Comparison of ENCODE assay signal across 8 cellular contexts in the genomic region with DNA sequence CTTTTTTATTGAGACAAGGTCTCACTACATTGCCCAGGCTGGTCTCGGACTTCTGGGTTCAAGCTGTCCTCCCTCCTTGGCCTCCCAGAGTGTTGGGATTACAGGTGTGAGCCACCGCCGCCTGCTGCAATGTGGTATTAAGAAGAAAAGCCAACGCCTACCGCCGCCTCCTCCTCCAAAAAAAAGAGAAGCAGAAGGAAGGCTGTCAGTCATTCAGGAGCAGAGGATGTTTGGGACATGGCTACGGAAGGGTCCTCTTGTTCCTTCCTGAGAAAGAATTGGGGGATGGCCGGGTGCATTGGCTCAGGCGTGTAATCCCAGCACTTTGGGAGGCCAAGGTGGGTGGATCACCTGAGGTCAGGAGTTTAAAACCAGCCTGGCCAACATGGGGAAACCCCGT. TPM values are rescaled to one million over a fixed set of nuclear protein-coding genes. Genes with fewer than 3 reads are reported as not detected.
DNase-seq lines count a peak whose midpoint lies in the region; ATAC-seq and TF ChIP-seq lines count a peak whose summit lies in the region.

No MANE protein-coding gene starts in this region.

- 92% methylated on average over 10 of the region's 10 CpGs for WGBS in SK-N-SH (ENCODE audit: low lambda C conversion rate)

- H3K4me3 ChIP-seq in SK-N-SH (ENCODE audit: low read depth in 2 of 2, low read length in 1 of 2) (peak overlapping the region; percentile 78 to 98), iPS-11a (ENCODE audit: low read depth, low read length) (peak overlapping the region; percentile 87)

- H3K9me2 ChIP-seq in SK-N-SH, result no peaks in the 10 kb centered on the region

- peak overlapping the region; percentile 99; the same call in 1 of the 2 replicates for H3K9ac ChIP-seq in SK-N-SH

- H3K4me1 ChIP-seq in SK-N-SH (ENCODE audit: control insufficient read depth in 1 of 2, insufficient read depth in 2 of 2, low read depth in 1 of 2, low read length in 1 of 2), result peaks cover 28 to 34% of the 10 kb centered on the region in 2 experiments; a peak in 3 of 4 replicates

- no peak for TF ChIP-seq CTCF in SK-N-SH (IDR thresholded peaks at IDR 0.05)
- no peak for TF ChIP-seq CTCF in WTC11 (IDR thresholded peaks at IDR 0.05)

- peaks cover 2 to 9% of the 10 kb centered on the region in 2 experiments for H3K36me3 ChIP-seq in SK-N-SH (replicated peaks in 1 of 2; ENCODE audit: control insufficient read depth in 1 of 2, insufficient read depth in 2 of 2, low read length in 1 of 2)

- H3K27ac Mint-ChIP-seq in WTC11, result peak overlapping the region; percentile 96
- peak overlapping the region; percentile 100 for H3K27ac Mint-ChIP-seq in stimulated activated effector memory CD8-positive, alpha-beta T cell treated with anti-CD3 and anti-CD28 coated beads, Interleukin-12 subunit alpha, Interleukin-12 subunit beta, amount 100 ng/mL, for 72 hours

- H3K4me1 Mint-ChIP-seq in WTC11, result peaks cover 69% of the 10 kb centered on the region
- peaks cover 74% of the 10 kb centered on the region for H3K4me1 Mint-ChIP-seq in stimulated activated effector memory CD8-positive, alpha-beta T cell treated with anti-CD3 and anti-CD28 coated beads, Interleukin-12 subunit alpha, Interleukin-12 subunit beta, amount 100 ng/mL, for 72 hours

- no peaks in the 10 kb centered on the region for H3K27me3 Mint-ChIP-seq in WTC11 (ENCODE audit: low read depth)

- H4K20me1 ChIP-seq in SK-N-SH (ENCODE audit: insufficient read depth), result peaks cover 49% of the 10 kb centered on the region

- CTCF ChIA-PET in SK-N-SH (lab: Yijun Ruan, JAX) (no interaction called here), WTC11 (lab: Charles Lee) (no interaction called here)

- TF ChIP-seq EP300 in SK-N-SH (IDR thresholded peaks at IDR 0.05; ENCODE audit: borderline replicate concordance in 1 of 2, low read depth in 1 of 2, low read length in 1 of 2), result no peak

- H3K9me3 Mint-ChIP-seq in WTC11, result no peaks in the 10 kb centered on the region
- no peaks in the 10 kb centered on the region for H3K9me3 Mint-ChIP-seq in stimulated activated effector memory CD8-positive, alpha-beta T cell treated with anti-CD3 and anti-CD28 coated beads, Interleukin-12 subunit alpha, Interleukin-12 subunit beta, amount 100 ng/mL, for 72 hours

- POLR2A ChIA-PET in SK-N-SH (lab: Yijun Ruan, JAX), result no interaction called here
- POLR2A ChIA-PET in WTC11 (lab: Charles Lee), result no interaction called here

- peaks cover 26% of the 10 kb centered on the region for H3F3A ChIP-seq in SK-N-SH (replicated peaks; ENCODE audit: insufficient read depth)

- peaks cover 9% of the 10 kb centered on the region; the same call in 1 of the 2 replicates for H3K36me3 Mint-ChIP-seq in WTC11
- H3K36me3 Mint-ChIP-seq in stimulated activated effector memory CD8-positive, alpha-beta T cell treated with anti-CD3 and anti-CD28 coated beads, Interleukin-12 subunit alpha, Interleukin-12 subunit beta, amount 100 ng/mL, for 72 hours, result peaks cover 67% of the 10 kb centered on the region

- DNase-seq in SK-N-SH, result no peak
- no peak for DNase-seq in WTC11 (ENCODE audit: low spot score)
- no peak for DNase-seq in stimulated activated effector memory CD8-positive, alpha-beta T cell treated with anti-CD3 and anti-CD28 coated beads, Interleukin-12 subunit alpha, Interleukin-12 subunit beta, amount 100 ng/mL, for 72 hours (ENCODE audit: low spot score in 2 of 2)
- DNase-seq in occipital lobe (lab: John Stamatoyannopoulos, UW), result no peak
- DNase-seq in OCI-M2 (lab: John Stamatoyannopoulos, UW; ENCODE audit: unreplicated experiment), result no peak
- no peak for DNase-seq in AG08396 (ENCODE audit: low spot score)

- no peaks in the 10 kb centered on the region for H3K27me3 ChIP-seq in SK-N-SH (ENCODE audit: insufficient read depth)

- TF ChIP-seq RAD21 in SK-N-SH (IDR thresholded peaks at IDR 0.05; ENCODE audit: low read length), result no peak

- no peaks in the 10 kb centered on the region for H3K9me3 ChIP-seq in SK-N-SH

- peak overlapping the region; percentile 98 for H3K4me2 ChIP-seq in SK-N-SH

- no peak overlapping the region for H2AFZ ChIP-seq in SK-N-SH (ENCODE audit: low read depth)

- no peak for ATAC-seq in SK-N-SH treated with all-trans-retinoic acid at 6 μM for 48 hours
- ATAC-seq in WTC11, result no peak
- ATAC-seq in stimulated activated effector memory CD8-positive, alpha-beta T cell treated with anti-CD3 and anti-CD28 coated beads, Interleukin-12 subunit alpha, Interleukin-12 subunit beta, amount 100 ng/mL, for 72 hours, result no peak

- peak overlapping the region; percentile 84 for H3K4me3 Mint-ChIP-seq in WTC11
- peak overlapping the region; percentile 94 for H3K4me3 Mint-ChIP-seq in stimulated activated effector memory CD8-positive, alpha-beta T cell treated with anti-CD3 and anti-CD28 coated beads, Interleukin-12 subunit alpha, Interleukin-12 subunit beta, amount 100 ng/mL, for 72 hours

- peaks cover 68% of the 10 kb centered on the region for H3K79me2 ChIP-seq in SK-N-SH (ENCODE audit: insufficient read depth)

- H3K27ac ChIP-seq in SK-N-SH (ENCODE audit: low read depth in 2 of 2, low read length in 1 of 2), result no peak overlapping the region

TF ChIP-seq in SK-N-SH, 30 proteins besides CTCF, POLR2A, EP300 and RAD21 (continues in another document):
- TF ChIP-seq MXI1 (IDR thresholded peaks at IDR 0.05; ENCODE audit: low read depth, low read length) (no peak), MEF2A (IDR thresholded peaks at IDR 0.05; ENCODE audit: borderline replicate concordance, low read depth) (no peak), RFX5 (IDR thresholded peaks at IDR 0.05; ENCODE audit: low read length) (no peak), SMC3 (IDR thresholded peaks at IDR 0.05; ENCODE audit: low read depth, low read length) (no peak), CHD2 (IDR thresholded peaks at IDR 0.05; ENCODE audit: low read length, partially characterized antibody) (no peak), NRF1 (IDR thresholded peaks at IDR 0.05; ENCODE audit: low read depth, low read length) (no peak)

TF ChIP-seq in SK-N-SH treated with all-trans-retinoic acid at 6 μM for 48 hours, 23 proteins besides CTCF, POLR2A, EP300 and RAD21 (continues in another document):
- no peak for TF ChIP-seq ZFP30 (CRISPR knock-in tag; IDR thresholded peaks at IDR 0.05)
- no peak for TF ChIP-seq ESRRG (CRISPR knock-in tag; IDR thresholded peaks at IDR 0.05)
- TF ChIP-seq, protein P1, sequence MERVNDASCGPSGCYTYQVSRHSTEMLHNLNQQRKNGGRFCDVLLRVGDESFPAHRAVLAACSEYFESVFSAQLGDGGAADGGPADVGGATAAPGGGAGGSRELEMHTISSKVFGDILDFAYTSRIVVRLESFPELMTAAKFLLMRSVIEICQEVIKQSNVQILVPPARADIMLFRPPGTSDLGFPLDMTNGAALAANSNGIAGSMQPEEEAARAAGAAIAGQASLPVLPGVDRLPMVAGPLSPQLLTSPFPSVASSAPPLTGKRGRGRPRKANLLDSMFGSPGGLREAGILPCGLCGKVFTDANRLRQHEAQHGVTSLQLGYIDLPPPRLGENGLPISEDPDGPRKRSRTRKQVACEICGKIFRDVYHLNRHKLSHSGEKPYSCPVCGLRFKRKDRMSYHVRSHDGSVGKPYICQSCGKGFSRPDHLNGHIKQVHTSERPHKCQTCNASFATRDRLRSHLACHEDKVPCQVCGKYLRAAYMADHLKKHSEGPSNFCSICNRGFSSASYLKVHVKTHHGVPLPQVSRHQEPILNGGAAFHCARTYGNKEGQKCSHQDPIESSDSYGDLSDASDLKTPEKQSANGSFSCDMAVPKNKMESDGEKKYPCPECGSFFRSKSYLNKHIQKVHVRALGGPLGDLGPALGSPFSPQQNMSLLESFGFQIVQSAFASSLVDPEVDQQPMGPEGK (CRISPR knock-in tag; IDR thresholded peaks at IDR 0.05; ENCODE audit: borderline replicate concordance), result no peak
- TF ChIP-seq GLIS3 (CRISPR knock-in tag; IDR thresholded peaks at IDR 0.05), result no peak
- TF ChIP-seq TCF4 (CRISPR knock-in tag; IDR thresholded peaks at IDR 0.05; ENCODE audit: borderline replicate concordance), result no peak

TF ChIP-seq in WTC11, 78 proteins besides CTCF, POLR2A, EP300 and RAD21 (continues in another document):
- no peak for TF ChIP-seq ZNF416 (CRISPR knock-in tag; IDR thresholded peaks at IDR 0.05)

RNA-seq across cellular contexts. Expression of a gene that starts 1.2 kb away (rescaled TPM):
- polyA plus RNA-seq in SK-N-SH (2012; rRNA removed), result 19.3 and 24.4 TPM in 2 replicates
- 9.4 and 14.2 TPM in 2 replicates for polyA plus RNA-seq in SK-N-SH (2012; cell fraction: cytosol; rRNA removed)
- 53.9 and 70.9 TPM in 2 replicates for polyA plus RNA-seq in SK-N-SH (2012; cell fraction: nucleus; rRNA removed)
- total RNA-seq in WTC11 (2021) (34.5 to 35.9 TPM (median 35.4 TPM) in 3 replicates), occipital lobe (20.6 TPM)

RNA-seq across cellular contexts. Expression of a gene that starts 15.1 kb away (rescaled TPM):
- 24.2 and 28.7 TPM in 2 replicates for polyA plus RNA-seq in SK-N-SH (2012; rRNA removed)
- 14.5 and 19.1 TPM in 2 replicates for polyA plus RNA-seq in SK-N-SH (2012; cell fraction: cytosol; rRNA removed)
- polyA plus RNA-seq in SK-N-SH (2012; cell fraction: nucleus; rRNA removed), result 16.1 and 16.5 TPM in 2 replicates
- total RNA-seq in WTC11 (2021) (55.0 to 60.3 TPM (median 55.3 TPM) in 3 replicates), occipital lobe (13.3 TPM)

RNA-seq across cellular contexts. Expression of a gene that starts 17.9 kb away (rescaled TPM):
- 0.16 and 0.21 TPM in 2 replicates for polyA plus RNA-seq in SK-N-SH (2012; rRNA removed)
- polyA plus RNA-seq in SK-N-SH (2012; cell fraction: cytosol; rRNA removed), result 0.06 and 0.12 TPM in 2 replicates
- polyA plus RNA-seq in SK-N-SH (2012; cell fraction: nucleus; rRNA removed), result 2.1 and 2.8 TPM in 2 replicates
- total RNA-seq in WTC11 (2021) (13.4 to 14.8 TPM (median 13.8 TPM) in 3 replicates), occipital lobe (not detected)

RNA-seq across cellular contexts. Expression of a gene that starts 55.3 kb away (rescaled TPM):
- polyA plus RNA-seq in SK-N-SH (2012; rRNA removed), result 53.8 and 54.8 TPM in 2 replicates
- 17.8 and 18.8 TPM in 2 replicates for polyA plus RNA-seq in SK-N-SH (2012; cell fraction: cytosol; rRNA removed)
- 283 and 291 TPM in 2 replicates for polyA plus RNA-seq in SK-N-SH (2012; cell fraction: nucleus; rRNA removed)
- 85.0 to 88.9 TPM (median 88.0 TPM) in 3 replicates for total RNA-seq in WTC11 (2021)
- total RNA-seq in occipital lobe, result 3.9 TPM

Comparison
In these comparisons a context has a peak if more than half of its experiments do, and no peak if none do; other contexts are left out.
1. RNA of a gene that starts 17.9 kb away (total RNA-seq): 13.4 to 14.8 TPM in WTC11; not detected in occipital lobe (single experiment); every median in the first group is over 10 times any median in the second.